ENCODE assay signal across 13 cellular contexts in the genomic region with DNA sequence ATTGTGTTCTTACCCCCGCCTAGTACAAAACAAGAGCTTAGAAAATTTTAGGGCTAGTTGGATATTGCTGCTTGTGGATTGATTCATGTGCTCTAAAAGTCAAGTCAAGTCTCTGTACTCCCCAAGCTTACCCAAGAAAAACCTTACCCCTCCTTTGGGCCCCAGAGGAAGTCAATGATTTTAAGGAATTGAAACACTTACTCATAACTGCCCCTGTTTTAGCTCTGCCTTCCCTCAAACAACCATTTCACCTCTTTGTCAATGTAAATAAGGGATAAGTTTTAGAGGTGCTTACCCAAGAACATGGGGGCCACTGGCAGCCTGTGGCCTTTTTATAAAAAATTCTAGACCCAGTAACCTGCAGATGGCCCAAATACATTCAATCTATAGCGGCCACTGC.
DNase-seq lines count a peak whose midpoint lies in the region; ATAC-seq and TF ChIP-seq lines count a peak whose summit lies in the region.
"Had no signal": no experiment of that assay in that cellular context is flagged by ENCODE, and none has a peak within 500 bp of the region (broad histone marks: within the 10 kb centered on the region; RNA-seq: fewer than 3 reads in every experiment).

No MANE protein-coding gene starts in this region.

- H3K27ac ChIP-seq in mesendoderm (ENCODE audit: low read depth, low read length) = no peak overlapping the region
- no peak overlapping the region for H3K27ac ChIP-seq in thyroid gland
- no peak overlapping the region for H3K27ac ChIP-seq in transverse colon
- H3K27ac ChIP-seq: testis had no signal

- H3K9me3 Mint-ChIP-seq in natural killer cell treated with Interleukin-12 subunit alpha and Interleukin-12 subunit beta and Interleukin-15 and Interleukin-18, amount 100 ng/mL, for 72 hours = peaks cover 7% of the 10 kb centered on the region

- no peak overlapping the region for H4K5ac ChIP-seq in mesendoderm (ENCODE audit: low read length)

- intact Hi-C loops in thyroid gland (cut with DNase I) (no loop called here), transverse colon (cut with DNase I; ENCODE audit: low total_unique reads) (no loop called here)

- H3K4me2 ChIP-seq in mesendoderm (ENCODE audit: low read length) = no peak overlapping the region

- H3K4me3 ChIP-seq in mesendoderm (ENCODE audit: low read length) (no peak overlapping the region), thyroid gland (replicated peaks in 1 of 3) (no peak overlapping the region), transverse colon (no peak overlapping the region)
- H3K4me3 ChIP-seq: testis had no signal

- H3K4me1 ChIP-seq in mesendoderm (ENCODE audit: control insufficient read depth, low read depth, low read length) (no peaks in the 10 kb centered on the region), thyroid gland (no peaks in the 10 kb centered on the region), transverse colon (no peaks in the 10 kb centered on the region)
- H3K4me1 ChIP-seq: Caco-2, testis had no signal

- no peak overlapping the region for H3K4ac ChIP-seq in mesendoderm (ENCODE audit: low read depth, low read length)

- no peak overlapping the region for H3K23ac ChIP-seq in mesendoderm (ENCODE audit: low read length)

- in situ Hi-C loops in transverse colon (cut with MboI; ENCODE audit: low pct_ligation_motif_present in 1 of 4, low pct_unique_long_range_greater_than_20kb in 1 of 4, low sequenced_read_pairs in 3 of 4) = loop anchor here in 1 of 4 donors (10.0 kb wide), 1 partner anchor 61 kb away; no protein-coding TSS in a partner anchor

- H3K27ac Mint-ChIP-seq in natural killer cell treated with Interleukin-12 subunit alpha and Interleukin-12 subunit beta and Interleukin-15 and Interleukin-18, amount 100 ng/mL, for 72 hours = no peak overlapping the region

- H2BK5ac ChIP-seq in mesendoderm (ENCODE audit: low read length) = no peak overlapping the region

- H3K56ac ChIP-seq in mesendoderm (ENCODE audit: low read length) = no peak overlapping the region

- ATAC-seq in GM18909 (IDR thresholded peaks at IDR 0.05; ENCODE audit: poor library complexity, unreplicated experiment) (peak; percentile 96), HG02571 (IDR thresholded peaks at IDR 0.05; ENCODE audit: unreplicated experiment) (peak; percentile 74), HG03378 (IDR thresholded peaks at IDR 0.05; ENCODE audit: unreplicated experiment) (peak; percentile 94)
- ATAC-seq in natural killer cell treated with Interleukin-12 subunit alpha and Interleukin-12 subunit beta and Interleukin-15 and Interleukin-18, amount 100 ng/mL, for 72 hours = no peak

- no peak overlapping the region for H3K18ac ChIP-seq in mesendoderm (ENCODE audit: low read length)

- H3K4me3 Mint-ChIP-seq in natural killer cell treated with Interleukin-12 subunit alpha and Interleukin-12 subunit beta and Interleukin-15 and Interleukin-18, amount 100 ng/mL, for 72 hours = no peak overlapping the region

- H3K9ac ChIP-seq in mesendoderm (ENCODE audit: low read length) = no peak overlapping the region

- no peaks in the 10 kb centered on the region for H3K79me1 ChIP-seq in mesendoderm (ENCODE audit: low read length)

- H2BK15ac ChIP-seq in mesendoderm (replicated peaks; ENCODE audit: low read depth) = no peak overlapping the region

- H3K4me1 Mint-ChIP-seq in natural killer cell treated with Interleukin-12 subunit alpha and Interleukin-12 subunit beta and Interleukin-15 and Interleukin-18, amount 100 ng/mL, for 72 hours (ENCODE audit: low read depth in 2 of 2) = no peaks in the 10 kb centered on the region

- H3K9me3 ChIP-seq in thyroid gland = no peaks in the 10 kb centered on the region
- H3K9me3 ChIP-seq in transverse colon = peaks cover 6 to 13% of the 10 kb centered on the region in 2 donors
- H3K9me3 ChIP-seq: Caco-2, testis had no signal

- H3K27me3 Mint-ChIP-seq in natural killer cell treated with Interleukin-12 subunit alpha and Interleukin-12 subunit beta and Interleukin-15 and Interleukin-18, amount 100 ng/mL, for 72 hours = peaks cover 13 to 30% of the 10 kb centered on the region in 2 donors

- H2BK120ac ChIP-seq in mesendoderm (ENCODE audit: low read depth, low read length) = no peak overlapping the region

- peak overlapping the region; percentile 13 for H4K8ac ChIP-seq in mesendoderm (ENCODE audit: low read depth, low read length)

- no peaks in the 10 kb centered on the region for H3K27me3 ChIP-seq in mesendoderm (ENCODE audit: insufficient read depth, low read length, poor library complexity)
- H3K27me3 ChIP-seq in thyroid gland = no peaks in the 10 kb centered on the region
- no peaks in the 10 kb centered on the region for H3K27me3 ChIP-seq in transverse colon
- H3K27me3 ChIP-seq: testis had no signal

- no peaks in the 10 kb centered on the region for H3K36me3 ChIP-seq in mesendoderm (ENCODE audit: control insufficient read depth, insufficient read depth, low read length)
- no peaks in the 10 kb centered on the region for H3K36me3 ChIP-seq in thyroid gland
- no peaks in the 10 kb centered on the region for H3K36me3 ChIP-seq in transverse colon

- no peak for TF ChIP-seq CTCF in thyroid gland (IDR thresholded peaks at IDR 0.05)
- TF ChIP-seq CTCF in transverse colon (IDR thresholded peaks at IDR 0.05) = no peak

- TF ChIP-seq POLR2A in thyroid gland (IDR thresholded peaks at IDR 0.05) (no peak), transverse colon (IDR thresholded peaks at IDR 0.05) (no peak)

- WGBS in mesendoderm (ENCODE audit: extremely low coverage, insufficient coverage, low lambda C conversion rate) = no CpG with 5 or more reads among the region's 2 CpGs
- WGBS in thyroid gland, 2 donors = 90 to 94% methylated on average over 2 of the region's 2 CpGs
- 83 to 85% methylated on average over 2 of the region's 2 CpGs for WGBS in transverse colon (ENCODE audit: low coverage in 1 of 2), 2 donors

- no peaks in the 10 kb centered on the region for H3K79me2 ChIP-seq in mesendoderm (ENCODE audit: control insufficient read depth, insufficient read depth, low read length)

- no peak for DNase-seq in mesendoderm
- no peak for DNase-seq in activated naive CD4-positive, alpha-beta T cell (lab: John Stamatoyannopoulos, UW)
- no peak for DNase-seq in natural killer cell treated with Interleukin-12 subunit alpha and Interleukin-12 subunit beta and Interleukin-15 and Interleukin-18, amount 100 ng/mL, for 72 hours (ENCODE audit: low spot score)
- no peak for DNase-seq in thyroid gland
- no peak for DNase-seq in transverse colon
- DNase-seq: activated gamma-delta T cell, Caco-2, NCI-H2029 treated with DMSO at 0.1 percent for 48 hours, RPMI8226, testis had no signal

- peaks cover 5% of the 10 kb centered on the region for H3K36me3 Mint-ChIP-seq in natural killer cell treated with Interleukin-12 subunit alpha and Interleukin-12 subunit beta and Interleukin-15 and Interleukin-18, amount 100 ng/mL, for 72 hours

- H2AK5ac ChIP-seq in mesendoderm (ENCODE audit: low read length) = no peak overlapping the region

- TF ChIP-seq EP300 in transverse colon (IDR thresholded peaks at IDR 0.05; ENCODE audit: low read depth) = no peak

Comparison
In these comparisons a context has a peak if more than half of its experiments do, and no peak if none do; other contexts are left out.
1. ATAC-seq: peak in GM18909 (single experiment), HG02571 (single experiment) and HG03378 (single experiment); none in natural killer cell treated with Interleukin-12 subunit alpha and Interleukin-12 subunit beta and Interleukin-15 and Interleukin-18, amount 100 ng/mL, for 72 hours (0 of 2).